Comparison of ENCODE assay signal across 15 cellular contexts in the genomic region with DNA sequence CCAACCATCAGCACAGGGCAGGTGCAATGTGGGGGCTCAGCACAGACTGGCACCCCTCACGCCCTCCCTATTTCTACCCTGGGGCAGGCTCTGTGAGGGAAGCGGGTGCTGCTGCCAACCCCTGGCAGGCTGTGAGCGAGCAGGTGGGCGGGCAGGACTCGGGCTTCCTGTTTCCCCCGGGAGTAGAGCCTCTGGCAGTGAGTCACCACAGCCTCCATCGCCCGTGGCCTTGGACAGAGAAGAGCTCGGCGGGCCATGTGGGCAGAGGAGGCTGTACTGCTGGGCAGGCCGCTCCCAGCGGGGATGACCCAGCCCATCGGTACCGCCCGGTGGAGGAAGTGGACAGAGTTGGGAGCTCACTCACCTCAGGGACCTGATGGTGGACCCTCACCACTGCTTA. TPM values are rescaled to one million over a fixed set of nuclear protein-coding genes. Genes with fewer than 3 reads are reported as not detected.
DNase-seq lines count a peak whose midpoint lies in the region; ATAC-seq and TF ChIP-seq lines count a peak whose summit lies in the region.
"Had no signal": no experiment of that assay in that cellular context is flagged by ENCODE, and none has a peak within 500 bp of the region (broad histone marks: within the 10 kb centered on the region; RNA-seq: fewer than 3 reads in every experiment).

No MANE protein-coding gene starts in this region.

- TF ChIP-seq POLR2A in testis (IDR thresholded peaks at IDR 0.05): no peak

- H3K4me3 Mint-ChIP-seq in activated CD4-positive, alpha-beta T cell treated with anti-CD3 and anti-CD28 coated beads for 36 hours: no peak overlapping the region
- no peak overlapping the region for H3K4me3 Mint-ChIP-seq in naive thymus-derived CD4-positive, alpha-beta T cell
- H3K4me3 Mint-ChIP-seq: brain; stimulated activated naive CD8-positive, alpha-beta T cell treated with anti-CD3 and anti-CD28 coated beads, Interleukin-15, Interleukin-2, amounts not matched to agents 100 ng/mL and 50 ng/mL, for 24 hours had no signal

- no peaks in the 10 kb centered on the region for H3K36me3 Mint-ChIP-seq in activated CD4-positive, alpha-beta T cell treated with anti-CD3 and anti-CD28 coated beads for 36 hours (ENCODE audit: low read depth)
- H3K36me3 Mint-ChIP-seq in naive thymus-derived CD4-positive, alpha-beta T cell: no peaks in the 10 kb centered on the region
- H3K36me3 Mint-ChIP-seq: brain had no signal

- no peak for ATAC-seq in activated CD4-positive, alpha-beta T cell treated with anti-CD3 and anti-CD28 coated beads for 36 hours
- no peak for ATAC-seq in naive thymus-derived CD4-positive, alpha-beta T cell

- H3K79me2 ChIP-seq in mammary epithelial cell (ENCODE audit: insufficient read depth, low read length) (no peaks in the 10 kb centered on the region), hepatocyte (no peaks in the 10 kb centered on the region)

- no peaks in the 10 kb centered on the region for H3K9me2 ChIP-seq in hepatocyte (replicated peaks; ENCODE audit: insufficient read depth)

- H3K9me3 Mint-ChIP-seq in activated CD4-positive, alpha-beta T cell treated with anti-CD3 and anti-CD28 coated beads for 36 hours (ENCODE audit: low read depth): no peaks in the 10 kb centered on the region
- H3K9me3 Mint-ChIP-seq in naive thymus-derived CD4-positive, alpha-beta T cell: no peaks in the 10 kb centered on the region
- H3K9me3 Mint-ChIP-seq: stimulated activated naive CD8-positive, alpha-beta T cell treated with anti-CD3 and anti-CD28 coated beads, Interleukin-15, Interleukin-2, amounts not matched to agents 100 ng/mL and 50 ng/mL, for 24 hours had no signal

- no peak for TF ChIP-seq CTCF in mammary epithelial cell (conservative IDR thresholded peaks at IDR 0.05 in 1 of 2, IDR thresholded peaks at IDR 0.05 in 1 of 2; ENCODE audit: extremely low read depth in 1 of 2, insufficient read depth in 1 of 2, low read depth in 1 of 2, low read length in 2 of 2)
- TF ChIP-seq CTCF in testis (IDR thresholded peaks at IDR 0.05): no peak
- no peak for TF ChIP-seq CTCF in hepatocyte (IDR thresholded peaks at IDR 0.05; ENCODE audit: poor library complexity)

- dilution Hi-C loops in mammary epithelial cell (cut with HindIII; ENCODE audit: low sequenced_read_pairs): loop anchor here (5.0 to 10.0 kb wide), 7 partner anchors 69 to 1084 kb away; no protein-coding TSS in a partner anchor

- H3K9me3 ChIP-seq in mammary epithelial cell (replicated peaks; ENCODE audit: insufficient read depth, low read length) (peaks cover 3% of the 10 kb centered on the region), testis (no peaks in the 10 kb centered on the region), hepatocyte (ENCODE audit: low read depth) (no peaks in the 10 kb centered on the region)
- H3K9me3 ChIP-seq in naive thymus-derived CD4-positive, alpha-beta T cell (ENCODE audit: control insufficient read depth in 2 of 3, low read length in 3 of 3): no peaks in the 10 kb centered on the region
- H3K9me3 ChIP-seq: esophagus squamous epithelium had no signal

- intact Hi-C loops in activated CD4-positive, alpha-beta T cell treated with anti-CD3 and anti-CD28 coated beads for 36 hours (cut with DNase I, micrococcal nuclease): no loop called here
- intact Hi-C loops in mammary epithelial cell (cut with micrococcal nuclease) (no loop called here), testis (cut with DNase I; ENCODE audit: low total_unique reads) (no loop called here)
- intact Hi-C loops in naive thymus-derived CD4-positive, alpha-beta T cell (cut with micrococcal nuclease): no loop called here

- H3K4me3 ChIP-seq in mammary epithelial cell (replicated peaks in 1 of 3; ENCODE audit: insufficient read depth in 1 of 3, low read depth in 2 of 3, low read length in 3 of 3) (no peak overlapping the region), testis (no peak overlapping the region), hepatocyte (no peak overlapping the region)
- H3K4me3 ChIP-seq in naive thymus-derived CD4-positive, alpha-beta T cell (ENCODE audit: low read length): no peak overlapping the region
- H3K4me3 ChIP-seq: esophagus squamous epithelium had no signal

- no peak overlapping the region for H3K27ac Mint-ChIP-seq in activated CD4-positive, alpha-beta T cell treated with anti-CD3 and anti-CD28 coated beads for 36 hours
- H3K27ac Mint-ChIP-seq in naive thymus-derived CD4-positive, alpha-beta T cell: no peak overlapping the region
- H3K27ac Mint-ChIP-seq: brain; stimulated activated naive CD8-positive, alpha-beta T cell treated with anti-CD3 and anti-CD28 coated beads, Interleukin-15, Interleukin-2, amounts not matched to agents 100 ng/mL and 50 ng/mL, for 24 hours had no signal

- no peaks in the 10 kb centered on the region for H3K4me1 ChIP-seq in mammary epithelial cell (ENCODE audit: insufficient read depth, low read length)
- H3K4me1 ChIP-seq in testis: peaks cover 2% of the 10 kb centered on the region
- H3K4me1 ChIP-seq in naive thymus-derived CD4-positive, alpha-beta T cell (ENCODE audit: control insufficient read depth in 2 of 2, insufficient read depth in 2 of 2, low read length in 2 of 2): no peaks in the 10 kb centered on the region
- no peaks in the 10 kb centered on the region for H3K4me1 ChIP-seq in hepatocyte (ENCODE audit: insufficient read depth)
- H3K4me1 ChIP-seq: esophagus squamous epithelium had no signal

- no TSS peak for BruUV-seq in mammary epithelial cell (replicated peaks; lab: Mats Ljungman, UMichigan)

- in situ Hi-C loops in mammary epithelial cell (cut with MboI; ENCODE audit: low sequenced_read_pairs in 2 of 2): no loop called here

- H3K9ac ChIP-seq in mammary epithelial cell (ENCODE audit: insufficient read depth, low read length): no peak overlapping the region

- no peak overlapping the region for H2AFZ ChIP-seq in mammary epithelial cell (ENCODE audit: low read depth, low read length)
- no peak overlapping the region for H2AFZ ChIP-seq in hepatocyte

- H3K36me3 ChIP-seq in mammary epithelial cell (ENCODE audit: insufficient read depth, low read length): no peaks in the 10 kb centered on the region
- H3K36me3 ChIP-seq in testis (ENCODE audit: low read depth, missing control alignments): no peaks in the 10 kb centered on the region
- no peaks in the 10 kb centered on the region for H3K36me3 ChIP-seq in naive thymus-derived CD4-positive, alpha-beta T cell (ENCODE audit: control insufficient read depth in 2 of 3, insufficient read depth in 3 of 3, low read length in 3 of 3)
- no peaks in the 10 kb centered on the region for H3K36me3 ChIP-seq in hepatocyte (replicated peaks; ENCODE audit: insufficient read depth, low read depth)
- H3K36me3 ChIP-seq: esophagus squamous epithelium had no signal

- H3K27ac ChIP-seq in mammary epithelial cell (ENCODE audit: insufficient read depth, low read depth, low read length) (no peak overlapping the region), testis (no peak overlapping the region), hepatocyte (no peak overlapping the region)
- no peak overlapping the region for H3K27ac ChIP-seq in naive thymus-derived CD4-positive, alpha-beta T cell (ENCODE audit: low read depth, low read length)
- H3K27ac ChIP-seq: esophagus squamous epithelium had no signal

- H3K27me3 Mint-ChIP-seq in activated CD4-positive, alpha-beta T cell treated with anti-CD3 and anti-CD28 coated beads for 36 hours: peaks cover 22% of the 10 kb centered on the region
- H3K27me3 Mint-ChIP-seq in naive thymus-derived CD4-positive, alpha-beta T cell: peaks cover 17 to 36% (median 22%) of the 10 kb centered on the region in 5 donors

- peaks cover 16% of the 10 kb centered on the region for H3K27me3 ChIP-seq in mammary epithelial cell (ENCODE audit: insufficient read depth, low read length)
- no peaks in the 10 kb centered on the region for H3K27me3 ChIP-seq in testis
- H3K27me3 ChIP-seq in naive thymus-derived CD4-positive, alpha-beta T cell (ENCODE audit: control insufficient read depth in 2 of 2, insufficient read depth in 2 of 2, low read length in 2 of 2): no peaks in the 10 kb centered on the region
- peaks cover 23% of the 10 kb centered on the region for H3K27me3 ChIP-seq in hepatocyte

- no peak overlapping the region for H3K4me2 ChIP-seq in mammary epithelial cell (ENCODE audit: insufficient read depth, low read depth, low read length)
- H3K4me2 ChIP-seq in hepatocyte: no peak overlapping the region

- WGBS in mammary epithelial cell (ENCODE audit: low coverage, missing lambda C conversion rate): no CpG with 5 or more reads among the region's 15 CpGs
- 47 to 51% methylated on average over 11 to 15 of the region's 15 CpGs for WGBS in testis, 2 donors
- WGBS in hepatocyte (ENCODE audit: low lambda C conversion rate, missing lambda C conversion rate): 87% methylated on average over 15 of the region's 15 CpGs

- peak; percentile 23 for DNase-seq in activated CD4-positive, alpha-beta T cell treated with anti-CD3 and anti-CD28 coated beads for 36 hours
- DNase-seq in activated CD4-positive, alpha-beta T cell treated with anti-CD3 and anti-CD28 coated beads for 4 hours: no peak
- peak; percentile 28 for DNase-seq in NCI-H2171 (lab: John Stamatoyannopoulos, UW)
- DNase-seq in mammary epithelial cell: peak; percentile 20
- DNase-seq in testis: peak; percentile 62
- no peak for DNase-seq in naive thymus-derived CD4-positive, alpha-beta T cell
- no peak for DNase-seq in hepatocyte (ENCODE audit: low spot score)
- no peak for DNase-seq in NCI-H2029 (lab: John Stamatoyannopoulos, UW)
- DNase-seq: AML-193, esophagus squamous epithelium, NCI-H748 treated with DMSO at 0.1 percent for 48 hours had no signal

- POLR2A ChIA-PET in activated CD4-positive, alpha-beta T cell treated with anti-CD3 and anti-CD28 coated beads for 36 hours (lab: Charles Lee): no interaction called here
- POLR2A ChIA-PET in naive thymus-derived CD4-positive, alpha-beta T cell (lab: Charles Lee): no interaction called here

- H3K4me1 Mint-ChIP-seq in activated CD4-positive, alpha-beta T cell treated with anti-CD3 and anti-CD28 coated beads for 36 hours: no peaks in the 10 kb centered on the region
- peaks cover 0 to 6% (median 4%) of the 10 kb centered on the region in 7 donors for H3K4me1 Mint-ChIP-seq in naive thymus-derived CD4-positive, alpha-beta T cell

- CTCF ChIA-PET in activated CD4-positive, alpha-beta T cell treated with anti-CD3 and anti-CD28 coated beads for 36 hours (lab: Charles Lee): no interaction called here
- CTCF ChIA-PET in mammary epithelial cell (lab: Charles Lee; ENCODE audit: low non-redundant PET): no interaction called here
- CTCF ChIA-PET in naive thymus-derived CD4-positive, alpha-beta T cell (lab: Charles Lee): no interaction called here

- H4K20me1 ChIP-seq in mammary epithelial cell (ENCODE audit: insufficient read depth, low read length) (no peaks in the 10 kb centered on the region), hepatocyte (ENCODE audit: insufficient read depth, poor library complexity, severe bottlenecking) (no peaks in the 10 kb centered on the region)

RNA-seq across cellular contexts. Expression of a gene that starts 16.6 kb away (rescaled TPM):
- total RNA-seq in activated CD4-positive, alpha-beta T cell treated with anti-CD3 and anti-CD28 coated beads for 36 hours: not detected
- total RNA-seq in mammary epithelial cell (not detected), testis (1 to 10 TPM; 5.3 to 7.3 TPM), hepatocyte (0.40 TPM in 1 of 2 replicates, not detected in the other)
- polyA plus RNA-seq in mammary epithelial cell (not detected), testis (ENCODE audit: insufficient read depth, low read depth, low replicate concordance) (1.8 TPM), hepatocyte (0.27 TPM in 1 of 2 replicates, not detected in the other)
- not detected for polyA minus RNA-seq in mammary epithelial cell
- under 1 TPM in 1 of 5 experiments, not detected in 4; 0.29 TPM for total RNA-seq in naive thymus-derived CD4-positive, alpha-beta T cell
- not detected for polyA plus RNA-seq in naive thymus-derived CD4-positive, alpha-beta T cell
- total RNA-seq: T-helper 1 cell treated with Interleukin-12 subunit alpha and Interleukin-12 subunit beta and Interleukin-4 antibody, amounts not matched to agents 30 ng/mL and 1 ng/mL, for 36 hours had no signal

RNA-seq across cellular contexts. Expression of a gene that starts 19.3 kb away (rescaled TPM):
- total RNA-seq in activated CD4-positive, alpha-beta T cell treated with anti-CD3 and anti-CD28 coated beads for 36 hours: not detected
- total RNA-seq in mammary epithelial cell: not detected
- not detected for polyA plus RNA-seq in mammary epithelial cell
- not detected for polyA minus RNA-seq in mammary epithelial cell
- total RNA-seq in testis: 10 to 100 TPM; 18.4 to 32.7 TPM
- polyA plus RNA-seq in testis (ENCODE audit: insufficient read depth, low read depth, low replicate concordance): 18.7 TPM
- not detected for total RNA-seq in naive thymus-derived CD4-positive, alpha-beta T cell
- not detected for polyA plus RNA-seq in naive thymus-derived CD4-positive, alpha-beta T cell
- total RNA-seq in hepatocyte: not detected in 2 replicates
- not detected in 2 replicates for polyA plus RNA-seq in hepatocyte
- total RNA-seq: esophagus squamous epithelium; T-helper 1 cell treated with Interleukin-12 subunit alpha and Interleukin-12 subunit beta and Interleukin-4 antibody, amounts not matched to agents 30 ng/mL and 1 ng/mL, for 36 hours had no signal
- polyA plus RNA-seq: neural cell had no signal

RNA-seq across cellular contexts. Expression of a gene that starts 55.5 kb away (rescaled TPM):
- not detected for total RNA-seq in activated CD4-positive, alpha-beta T cell treated with anti-CD3 and anti-CD28 coated beads for 36 hours
- total RNA-seq in mammary epithelial cell: not detected
- polyA plus RNA-seq in mammary epithelial cell: not detected
- not detected for polyA minus RNA-seq in mammary epithelial cell
- under 1 TPM in 1 of 2 donors, not detected in 1; 0.68 TPM for total RNA-seq in testis
- not detected for polyA plus RNA-seq in testis (ENCODE audit: insufficient read depth, low read depth, low replicate concordance)
- total RNA-seq in naive thymus-derived CD4-positive, alpha-beta T cell: not detected
- not detected for polyA plus RNA-seq in naive thymus-derived CD4-positive, alpha-beta T cell
- total RNA-seq in hepatocyte: 2.2 and 2.6 TPM in 2 replicates
- 13.4 and 21.6 TPM in 2 replicates for polyA plus RNA-seq in hepatocyte
- total RNA-seq: esophagus squamous epithelium; T-helper 1 cell treated with Interleukin-12 subunit alpha and Interleukin-12 subunit beta and Interleukin-4 antibody, amounts not matched to agents 30 ng/mL and 1 ng/mL, for 36 hours had no signal

Comparison
In these comparisons a context has a peak if more than half of its experiments do, and no peak if none do; other contexts are left out.
1. DNase-seq: peak in activated CD4-positive, alpha-beta T cell treated with anti-CD3 and anti-CD28 coated beads for 36 hours (single experiment), NCI-H2171 (single experiment), mammary epithelial cell (single experiment) and testis (single experiment); none in activated CD4-positive, alpha-beta T cell treated with anti-CD3 and anti-CD28 coated beads for 4 hours (0 of 2), naive thymus-derived CD4-positive, alpha-beta T cell (0 of 9), hepatocyte (single experiment) and NCI-H2029 (single experiment).
2. RNA of a gene that starts 19.3 kb away (total RNA-seq): 18.4 to 32.7 TPM in testis; not detected in activated CD4-positive, alpha-beta T cell treated with anti-CD3 and anti-CD28 coated beads for 36 hours, not detected in mammary epithelial cell, not detected in naive thymus-derived CD4-positive, alpha-beta T cell and not detected in hepatocyte; every median in the first group is over 10 times any median in the second.